ENCODE assay signal across 16 cellular contexts in genomic region chr18:7758764-7759163, GRCh38.
DNase-seq lines count a peak whose midpoint lies in the region; ATAC-seq and TF ChIP-seq lines count a peak whose summit lies in the region.
"Had no signal": no experiment of that assay in that cellular context is flagged by ENCODE, and none has a peak within 500 bp of the region (broad histone marks: within the 10 kb centered on the region; RNA-seq: fewer than 3 reads in every experiment).

No MANE protein-coding gene starts in this region.

- no peak for TF ChIP-seq POLR2A in heart left ventricle (IDR thresholded peaks at IDR 0.05)
- TF ChIP-seq POLR2A in thyroid gland (IDR thresholded peaks at IDR 0.05): no peak

- no peaks in the 10 kb centered on the region for H3K9me3 Mint-ChIP-seq in Caco-2 (ENCODE audit: unreplicated experiment)

- intact Hi-C loops in heart left ventricle (cut with DNase I) (loop anchor here in 8 of 10 donors (5.0 to 10.0 kb wide), 7 partner anchors 154 to 486 kb away; partner anchors contain the start of gene PTPRM (in 2 of the 8)), right cardiac atrium (cut with DNase I) (loop anchor here in 2 of 4 donors (10.0 kb wide), 3 partner anchors 184 to 484 kb away; partner anchors contain the start of gene PTPRM (in 1 of the 2)), Caco-2 (cut with micrococcal nuclease; ENCODE audit: unreplicated experiment) (loop anchor here (10.0 kb wide), 2 partner anchors 244 to 394 kb away; no protein-coding TSS in a partner anchor), thyroid gland (cut with DNase I) (no loop called here)

- H3K9me3 ChIP-seq in heart left ventricle: no peaks in the 10 kb centered on the region
- H3K9me3 ChIP-seq in right cardiac atrium (ENCODE audit: control insufficient read depth, low read length): no peaks in the 10 kb centered on the region
- no peaks in the 10 kb centered on the region for H3K9me3 ChIP-seq in Caco-2
- H3K9me3 ChIP-seq in thyroid gland: no peaks in the 10 kb centered on the region
- H3K9me3 ChIP-seq: BE2C had no signal

- H3K27ac ChIP-seq in heart left ventricle (no peak overlapping the region), right cardiac atrium (ENCODE audit: low read length) (no peak overlapping the region), VCaP (peak overlapping the region; percentile 28; the same call in 1 of the 2 replicates), thyroid gland (peak overlapping the region in 2 of 3 donors; percentile 79 to 92)
- H3K27ac ChIP-seq: GM23248 had no signal

- H3K36me3 Mint-ChIP-seq in Caco-2 (ENCODE audit: insufficient read depth, unreplicated experiment): peaks cover 37% of the 10 kb centered on the region
- H3K36me3 Mint-ChIP-seq: CD4-positive, CD25-positive, alpha-beta regulatory T cell; CD8-positive, alpha-beta memory T cell had no signal

- DNase-seq in heart left ventricle: no peak
- DNase-seq in right cardiac atrium: no peak
- no peak for DNase-seq in Caco-2
- no peak for DNase-seq in thyroid gland
- DNase-seq in effector CD8-positive, alpha-beta T cell (lab: John Stamatoyannopoulos, UW): no peak
- DNase-seq: ACHN; BE2C; C1 segment of cervical spinal cord; CD4-positive, CD25-positive, alpha-beta regulatory T cell; CD8-positive, alpha-beta memory T cell; COR-L47; GM23248; H7 had no signal

- H3K27me3 ChIP-seq in heart left ventricle (no peaks in the 10 kb centered on the region), right cardiac atrium (ENCODE audit: control insufficient read depth, insufficient read depth) (no peaks in the 10 kb centered on the region), Caco-2 (replicated peaks; ENCODE audit: control insufficient read depth, insufficient read depth, low read length) (no peaks in the 10 kb centered on the region), thyroid gland (no peaks in the 10 kb centered on the region)
- H3K27me3 ChIP-seq: BE2C had no signal

- POLR2A ChIA-PET in Caco-2 (lab: Charles Lee): no interaction called here

- H3K27me3 Mint-ChIP-seq in Caco-2 (ENCODE audit: insufficient read depth, unreplicated experiment): no peaks in the 10 kb centered on the region
- H3K27me3 Mint-ChIP-seq: CD8-positive, alpha-beta memory T cell had no signal

- H3K4me1 ChIP-seq in heart left ventricle (peaks cover 0 to 88% (median 48%) of the 10 kb centered on the region in 12 donors), right cardiac atrium (ENCODE audit: control insufficient read depth, insufficient read depth, low read length) (peaks cover 17% of the 10 kb centered on the region), Caco-2 (peaks cover 92% of the 10 kb centered on the region), thyroid gland (peaks cover 55 to 98% of the 10 kb centered on the region in 2 donors)
- H3K4me1 ChIP-seq: BE2C had no signal

- CTCF ChIA-PET in Caco-2 (lab: Charles Lee): interaction anchor here (1.0 kb wide), 1 partner anchor 192 kb away, joined by 3 read pairs; no protein-coding TSS in a partner anchor

- H3K36me3 ChIP-seq in heart left ventricle (no peaks in the 10 kb centered on the region), Caco-2 (ENCODE audit: control insufficient read depth, insufficient read depth, low read length) (no peaks in the 10 kb centered on the region), thyroid gland (no peaks in the 10 kb centered on the region)
- H3K36me3 ChIP-seq: BE2C had no signal

- H3K4me3 ChIP-seq in heart left ventricle (no peak overlapping the region), right cardiac atrium (ENCODE audit: low read length) (no peak overlapping the region), Caco-2 (ENCODE audit: low read depth, low read length) (no peak overlapping the region), thyroid gland (replicated peaks in 1 of 3) (no peak overlapping the region)
- H3K4me3 ChIP-seq: GM23248 had no signal

- H3K4me3 Mint-ChIP-seq in Caco-2 (ENCODE audit: unreplicated experiment): no peak overlapping the region
- H3K4me3 Mint-ChIP-seq: CD4-positive, CD25-positive, alpha-beta regulatory T cell; CD8-positive, alpha-beta memory T cell had no signal

- peaks cover 84% of the 10 kb centered on the region for H3K4me1 Mint-ChIP-seq in Caco-2 (ENCODE audit: low read depth, unreplicated experiment)
- H3K4me1 Mint-ChIP-seq: CD4-positive, CD25-positive, alpha-beta regulatory T cell; CD8-positive, alpha-beta memory T cell had no signal

- ATAC-seq in heart left ventricle: peak in 3 of 4 donors; percentile 17 to 27 (median 22)
- ATAC-seq in right cardiac atrium: no peak
- ATAC-seq in HG03135 (IDR thresholded peaks at IDR 0.05; ENCODE audit: unreplicated experiment): no peak
- ATAC-seq: HCT116 had no signal

- BruUV-seq in Caco-2 (replicated peaks; lab: Mats Ljungman, UMichigan): no TSS peak

- 33 to 60% (median 54%) methylated on average over 2 of the region's 2 CpGs for WGBS in heart left ventricle, 4 donors
- 51% methylated on average over 2 of the region's 2 CpGs for WGBS in right cardiac atrium
- WGBS in thyroid gland, 2 donors: 46 to 53% methylated on average over 2 of the region's 2 CpGs

- TF ChIP-seq CTCF in heart left ventricle (IDR thresholded peaks at IDR 0.05) (no peak), Caco-2 (IDR thresholded peaks at IDR 0.05; ENCODE audit: insufficient read depth in 1 of 2, low read depth in 1 of 2, low read length in 1 of 2, severe bottlenecking in 1 of 2, unreplicated experiment in 1 of 2) (no peak), VCaP (conservative IDR thresholded peaks at IDR 0.05) (no peak), thyroid gland (IDR thresholded peaks at IDR 0.05) (no peak)

- H3K27ac Mint-ChIP-seq in Caco-2 (ENCODE audit: unreplicated experiment): peak overlapping the region; percentile 48
- H3K27ac Mint-ChIP-seq: CD4-positive, CD25-positive, alpha-beta regulatory T cell; CD8-positive, alpha-beta memory T cell had no signal

Comparison
In these comparisons a context has a peak if more than half of its experiments do, and no peak if none do; other contexts are left out.
1. ATAC-seq: peak in heart left ventricle (3 of 4); none in right cardiac atrium (0 of 2) and HG03135 (single experiment).
2. H3K27ac ChIP-seq: peak in VCaP (single experiment) and thyroid gland (2 of 3); none in heart left ventricle (0 of 12) and right cardiac atrium (single experiment).